9 cellular contexts compared by ENCODE assay signal in genomic region chr16:84718-85452, GRCh38. TPM values are rescaled to one million over a fixed set of nuclear protein-coding genes. Genes with fewer than 3 reads are reported as not detected.
DNase-seq lines count a peak whose midpoint lies in the region; ATAC-seq, FAIRE-seq and TF ChIP-seq lines count a peak whose summit lies in the region.
"Had no signal": no experiment of that assay in that cellular context is flagged by ENCODE, and none has a peak within 500 bp of the region (broad histone marks: within the 10 kb centered on the region; RNA-seq: fewer than 3 reads in every experiment).

No MANE protein-coding gene starts in this region.

- H3K36me3 Mint-ChIP-seq in astrocyte (ENCODE audit: low read depth, unreplicated experiment): peaks cover 8% of the 10 kb centered on the region

- no peak overlapping the region for H2AFZ ChIP-seq in astrocyte (ENCODE audit: low read depth, low read length)

- no peaks in the 10 kb centered on the region for H3K27me3 Mint-ChIP-seq in astrocyte (ENCODE audit: low read depth, unreplicated experiment)

- peaks cover 13% of the 10 kb centered on the region for H3K79me2 ChIP-seq in astrocyte (ENCODE audit: insufficient read depth, low read length)

- TF ChIP-seq CTCF in astrocyte (IDR thresholded peaks at IDR 0.05; ENCODE audit: insufficient read depth, low read depth, low read length): no peak

- no peak overlapping the region for H3K4me3 Mint-ChIP-seq in astrocyte (ENCODE audit: unreplicated experiment)
- H3K4me3 Mint-ChIP-seq: nephron had no signal

- H3K27ac ChIP-seq in astrocyte (ENCODE audit: low read depth, low read length): peak overlapping the region; percentile 64

- H4K20me1 ChIP-seq in astrocyte (ENCODE audit: insufficient read depth, low read length): peaks cover 56% of the 10 kb centered on the region

- no peak for DNase-seq in activated CD4-positive, CD25-positive, alpha-beta regulatory T cell (lab: John Stamatoyannopoulos, UW)
- DNase-seq in SHP77 treated with DMSO at 0.1 percent for 48 hours (lab: John Stamatoyannopoulos, UW) (peak; percentile 89), astrocyte (ENCODE audit: low read depth) (peak; percentile 94), iris pigment epithelial cell (ENCODE audit: low read depth) (peak; percentile 93)
- peak in 2 of 3 experiments; percentile 29 to 35 for DNase-seq in stimulated activated CD4-positive, alpha-beta T cell treated with anti-CD3 and anti-CD28 coated beads, TNF-alpha, amount 100 ng/mL, for 4 hours (ENCODE audit: low read depth in 3 of 3)

- peak overlapping the region; percentile 67 for H3K4me2 ChIP-seq in astrocyte (ENCODE audit: low read length)

- H3K4me1 ChIP-seq in astrocyte (ENCODE audit: insufficient read depth, low read length): peaks cover 34% of the 10 kb centered on the region

- H3K9me3 ChIP-seq in astrocyte (ENCODE audit: insufficient read depth, low read depth, low read length): no peaks in the 10 kb centered on the region

- peak; percentile 82 to 86 for ATAC-seq in activated CD4-positive, CD25-positive, alpha-beta regulatory T cell treated with anti-CD3 and anti-CD28 coated beads, Interleukin-2, amount 50 U/mL, for 24 hours
- ATAC-seq in HG03432 (IDR thresholded peaks at IDR 0.05; ENCODE audit: unreplicated experiment): peak; percentile 72
- no peak for ATAC-seq in HG03039 (IDR thresholded peaks at IDR 0.05; ENCODE audit: unreplicated experiment)

- FAIRE-seq in astrocyte (lab: Jason Lieb, UNC): peak; percentile 63

- no peaks in the 10 kb centered on the region for H3K9me3 Mint-ChIP-seq in astrocyte (ENCODE audit: unreplicated experiment)
- H3K9me3 Mint-ChIP-seq: nephron had no signal

- peak overlapping the region; percentile 77 for H3K27ac Mint-ChIP-seq in astrocyte (ENCODE audit: unreplicated experiment)

- H3K9ac ChIP-seq in astrocyte (ENCODE audit: low read length): peak overlapping the region; percentile 56

- H3K4me3 ChIP-seq in astrocyte (ENCODE audit: insufficient read depth, low read depth, low read length): no peak overlapping the region

- no peaks in the 10 kb centered on the region for H3K27me3 ChIP-seq in astrocyte (ENCODE audit: insufficient read depth, low read length)

- peaks cover 2% of the 10 kb centered on the region for H3K36me3 ChIP-seq in astrocyte (ENCODE audit: insufficient read depth, low read length)

- peaks cover 14% of the 10 kb centered on the region for H3K4me1 Mint-ChIP-seq in astrocyte (ENCODE audit: low read depth, unreplicated experiment)

RNA-seq across cellular contexts. Expression of gene MPG, which starts 6.9 kb away (rescaled TPM):
- total RNA-seq in astrocyte: 56.5 and 62.7 TPM in 2 replicates

RNA-seq across cellular contexts. Expression of gene RHBDF1, which starts 12.5 kb away (rescaled TPM):
- total RNA-seq in astrocyte: 45.6 and 55.5 TPM in 2 replicates

RNA-seq across cellular contexts. Expression of gene SNRNP25, which starts 31.3 kb away (rescaled TPM):
- total RNA-seq in astrocyte: 34.1 and 35.9 TPM in 2 replicates

RNA-seq across cellular contexts. Expression of gene POLR3K, which starts 31.5 kb away (rescaled TPM):
- 9.6 and 12.2 TPM in 2 replicates for total RNA-seq in astrocyte

RNA-seq across cellular contexts. Expression of gene NPRL3, which starts 53.6 kb away (rescaled TPM):
- 23.5 and 29.0 TPM in 2 replicates for total RNA-seq in astrocyte

Comparison
In these comparisons a context has a peak if more than half of its experiments do, and no peak if none do; other contexts are left out.
1. DNase-seq: peak in SHP77 treated with DMSO at 0.1 percent for 48 hours (single experiment), astrocyte (single experiment), iris pigment epithelial cell (single experiment) and stimulated activated CD4-positive, alpha-beta T cell treated with anti-CD3 and anti-CD28 coated beads, TNF-alpha, amount 100 ng/mL, for 4 hours (2 of 3); none in activated CD4-positive, CD25-positive, alpha-beta regulatory T cell (0 of 4).